In genomic region chr6:151451417-151451949, GRCh38 we compare ENCODE assay signal across 8 cellular contexts. TPM values are rescaled to one million over a fixed set of nuclear protein-coding genes. Genes with fewer than 3 reads are reported as not detected.
A peak's percentile ranks its signal among the peaks of the same experiment; 100 is the strongest.
DNase-seq lines count a peak whose midpoint lies in the region; ATAC-seq, FAIRE-seq and TF ChIP-seq lines count a peak whose summit lies in the region.

No MANE protein-coding gene starts in this region.

- H3K9me3 Mint-ChIP-seq in mesothelial cell of epicardium, result peaks cover 3% of the 10 kb centered on the region

- peak overlapping the region; percentile 91 for H3K4me3 Mint-ChIP-seq in mesothelial cell of epicardium

- H3K9me3 ChIP-seq in body of pancreas, result no peaks in the 10 kb centered on the region

- WGBS in body of pancreas, 2 donors, result 1% methylated on average over 22 of the region's 22 CpGs

- intact Hi-C loops in body of pancreas (cut with DNase I), result no loop called here

- no peak for FAIRE-seq in RCC 7860 (lab: Jason Lieb, UNC)

- no peak for TF ChIP-seq CTCF in 22Rv1 (IDR thresholded peaks at IDR 0.05)
- TF ChIP-seq CTCF in body of pancreas (IDR thresholded peaks at IDR 0.05), result no peak
- TF ChIP-seq CTCF in mesothelial cell of epicardium (IDR thresholded peaks at IDR 0.05; ENCODE audit: unreplicated experiment), result no peak

- no peak for TF ChIP-seq POLR2A in body of pancreas (IDR thresholded peaks at IDR 0.05)

- peaks cover 3% of the 10 kb centered on the region for H3K36me3 Mint-ChIP-seq in mesothelial cell of epicardium

- DNase-seq in body of pancreas (no peak), mesothelial cell of epicardium (ENCODE audit: low spot score in 2 of 2, unreplicated experiment in 2 of 2) (no peak), RCC 7860 (ENCODE audit: low spot score) (no peak), T1000 (lab: John Stamatoyannopoulos, UW) (no peak), NCI-H510A treated with DMSO at 0.1 percent for 48 hours (lab: John Stamatoyannopoulos, UW) (no peak)

- H3K36me3 ChIP-seq in body of pancreas (replicated peaks in 1 of 2; ENCODE audit: insufficient read depth in 1 of 2, low read depth in 2 of 2), result no peaks in the 10 kb centered on the region

- peak overlapping the region; percentile 94 for H3K27ac Mint-ChIP-seq in mesothelial cell of epicardium

- no peaks in the 10 kb centered on the region for H3K27me3 Mint-ChIP-seq in mesothelial cell of epicardium (ENCODE audit: low read depth)

- peaks cover 19% of the 10 kb centered on the region for H3K4me1 ChIP-seq in body of pancreas

- peaks cover 21% of the 10 kb centered on the region for H3K4me1 Mint-ChIP-seq in mesothelial cell of epicardium

- H3K27ac ChIP-seq in 22Rv1 (peak overlapping the region; percentile 87), body of pancreas (peak overlapping the region; percentile 47 to 95 (median 76))

- ATAC-seq in HG02938 (IDR thresholded peaks at IDR 0.05; ENCODE audit: unreplicated experiment), result peak; percentile 41
- no peak for ATAC-seq in body of pancreas
- no peak for ATAC-seq in GM18873 (IDR thresholded peaks at IDR 0.05; ENCODE audit: low FRiP score, unreplicated experiment)

- peak overlapping the region; percentile 48 to 64 for H3K4me3 ChIP-seq in body of pancreas

- no peaks in the 10 kb centered on the region for H3K27me3 ChIP-seq in body of pancreas

RNA-seq across cellular contexts. Expression of gene RMND1, which starts 0.4 kb away (rescaled TPM):
- total RNA-seq in body of pancreas, result 10 to 100 TPM in 1 of 2 donors, 1 to 10 TPM in 1; 6.6 to 10.9 TPM
- 22.7 to 24.5 TPM (median 23.4 TPM) in 3 replicates for total RNA-seq in mesothelial cell of epicardium

RNA-seq across cellular contexts. Expression of gene CCDC170, which starts 42.3 kb away (rescaled TPM):
- total RNA-seq in body of pancreas (1 to 10 TPM in 1 of 2 donors, not detected in 1; 2.1 TPM), mesothelial cell of epicardium (2.5 to 3.2 TPM (median 3.0 TPM) in 3 replicates)
